8 cellular contexts compared by ENCODE assay signal in genomic region chr9:113111065-113111951, GRCh38. TPM values are rescaled to one million over a fixed set of nuclear protein-coding genes. Genes with fewer than 3 reads are reported as not detected.
DNase-seq lines count a peak whose midpoint lies in the region; ATAC-seq and TF ChIP-seq lines count a peak whose summit lies in the region.
"Not testable (repeated sequence)": the region's sequence is repeated elsewhere in the genome, so short reads cannot be mapped to it uniquely, and the experiment has no call there.

No MANE protein-coding gene starts in this region.

- TF ChIP-seq EP300 in tibial nerve (IDR thresholded peaks at IDR 0.05): not testable (repeated sequence)

- DNase-seq in DMS53 (lab: John Stamatoyannopoulos, UW): peak; percentile 37
- DNase-seq in NCI-H69 (lab: John Stamatoyannopoulos, UW): peak; percentile 29
- peak in 1 of 2 donors; percentile 4 for DNase-seq in foreskin keratinocyte
- DNase-seq in naive B cell; tibial nerve (ENCODE audit: low spot score in 2 of 2): not testable (repeated sequence)

- TF ChIP-seq POLR2A in tibial nerve (IDR thresholded peaks at IDR 0.05): not testable (repeated sequence)

- TF ChIP-seq CTCF in foreskin keratinocyte (conservative IDR thresholded peaks at IDR 0.05) (peak; percentile 88), tibial nerve (IDR thresholded peaks at IDR 0.05) (peak; percentile 13 to 89 (median 34))

- H3K27me3 ChIP-seq in foreskin keratinocyte, tibial nerve: not testable (repeated sequence)

- not testable (repeated sequence) for H3K4me3 Mint-ChIP-seq in activated T-helper 17 cell treated with anti-CD3 and anti-CD28 coated beads, Interleukin-2, amount 50 U/mL, for 72 hours; naive B cell

- H3K4me1 Mint-ChIP-seq in activated T-helper 17 cell treated with anti-CD3 and anti-CD28 coated beads, Interleukin-2, amount 50 U/mL, for 72 hours; naive B cell: not testable (repeated sequence)

- not testable (repeated sequence) for H3K9me3 Mint-ChIP-seq in activated T-helper 17 cell treated with anti-CD3 and anti-CD28 coated beads, Interleukin-2, amount 50 U/mL, for 72 hours; naive B cell

- peak; percentile 52 for ATAC-seq in GM19468 (IDR thresholded peaks at IDR 0.05; ENCODE audit: extremely low read depth, unreplicated experiment)
- ATAC-seq in HG03039 (IDR thresholded peaks at IDR 0.05; ENCODE audit: unreplicated experiment): peak; percentile 70
- ATAC-seq in activated T-helper 17 cell treated with anti-CD3 and anti-CD28 coated beads, Interleukin-2, amount 50 U/mL, for 72 hours (replicated peaks): peak; percentile 71
- ATAC-seq in foreskin keratinocyte: peak; percentile 58
- peak; percentile 68 to 70 for ATAC-seq in naive B cell (ENCODE audit: low read depth in 2 of 2)

- not testable (repeated sequence) for H3K36me3 Mint-ChIP-seq in activated T-helper 17 cell treated with anti-CD3 and anti-CD28 coated beads, Interleukin-2, amount 50 U/mL, for 72 hours (ENCODE audit: low read depth); naive B cell

- 6% methylated on average over 12 to 17 of the region's 56 CpGs for WGBS in tibial nerve, 2 donors

- not testable (repeated sequence) for H3K36me3 ChIP-seq in tibial nerve

- H3K27me3 Mint-ChIP-seq in activated T-helper 17 cell treated with anti-CD3 and anti-CD28 coated beads, Interleukin-2, amount 50 U/mL, for 72 hours; naive B cell: not testable (repeated sequence)

- H3K4me1 ChIP-seq in foreskin keratinocyte, tibial nerve: not testable (repeated sequence)

- not testable (repeated sequence) for H3K27ac Mint-ChIP-seq in activated T-helper 17 cell treated with anti-CD3 and anti-CD28 coated beads, Interleukin-2, amount 50 U/mL, for 72 hours
- H3K27ac Mint-ChIP-seq in naive B cell: peak overlapping the region in 1 of 6 donors; percentile 69

- H3K9me3 ChIP-seq in tibial nerve: not testable (repeated sequence)

- H3K27ac ChIP-seq in foreskin keratinocyte: not testable (repeated sequence)
- H3K27ac ChIP-seq in tibial nerve: peak overlapping the region in 1 of 4 donors; percentile 50

- H3K4me3 ChIP-seq in tibial nerve: not testable (repeated sequence)

RNA-seq across cellular contexts. Expression of gene SLC31A2, which starts 39.5 kb away (rescaled TPM):
- total RNA-seq in activated T-helper 17 cell treated with anti-CD3 and anti-CD28 coated beads, Interleukin-2, amount 50 U/mL, for 72 hours: 10 to 100 TPM in 1 of 2 donors, 1 to 10 TPM in 1; 4.7 to 10.9 TPM
- 57.3 and 71.2 TPM in 2 replicates for total RNA-seq in foreskin keratinocyte
- polyA plus RNA-seq in foreskin keratinocyte: 38.0 and 58.5 TPM in 2 replicates
- 1 to 10 TPM in 5 of 6 donors, not detected in 1; 1.3 to 2.5 (median 1.8) TPM for polyA plus RNA-seq in naive B cell (ENCODE audit: low read depth in 6 of 6)
- 10 to 100 TPM; 25.3 to 50.4 (median 39.9) TPM for total RNA-seq in tibial nerve

RNA-seq across cellular contexts. Expression of gene ZFP37, which starts 54.8 kb away (rescaled TPM):
- 1 to 10 TPM; 1.6 to 3.2 TPM for total RNA-seq in activated T-helper 17 cell treated with anti-CD3 and anti-CD28 coated beads, Interleukin-2, amount 50 U/mL, for 72 hours
- total RNA-seq in foreskin keratinocyte (1.0 and 1.2 TPM in 2 replicates), tibial nerve (1 to 10 TPM; 2.9 to 6.9 (median 3.2) TPM)
- polyA plus RNA-seq in foreskin keratinocyte (0.21 and 0.27 TPM in 2 replicates), naive B cell (ENCODE audit: low read depth in 6 of 6) (1 to 10 TPM in 5 of 6 donors, under 1 TPM in 1; 0.73 to 2.9 (median 1.8) TPM)
